ENCODE assay signal across 21 cellular contexts in the genomic region with DNA sequence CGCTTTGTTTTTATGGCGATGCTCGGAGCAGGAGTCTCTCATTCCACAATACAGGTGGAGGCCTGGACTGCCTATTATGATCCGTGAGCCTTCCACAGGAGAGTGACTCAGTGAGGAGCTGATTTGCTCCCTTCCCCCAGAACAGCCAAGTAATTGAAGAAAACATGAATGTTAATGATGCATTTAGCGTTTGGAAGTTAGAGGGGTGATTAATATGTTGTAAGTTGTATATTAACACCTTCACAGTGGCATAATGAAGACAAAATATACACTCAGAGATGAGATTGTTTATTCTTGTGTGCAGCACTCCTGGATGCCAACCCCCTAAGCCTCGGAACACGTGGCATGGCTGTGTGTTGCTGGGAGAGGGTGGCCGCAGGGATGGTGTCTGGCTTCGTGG.
"Had no signal": no experiment of that assay in that cellular context is flagged by ENCODE, and none has a peak within 500 bp of the region (broad histone marks: within the 10 kb centered on the region; RNA-seq: fewer than 3 reads in every experiment).

No MANE protein-coding gene starts in this region.

- H3K27ac Mint-ChIP-seq: activated CD8-positive, alpha-beta memory T cell treated with anti-CD3 and anti-CD28 coated beads, Interleukin-2, amount 10 ng/mL, durations not matched to agents 7 days and 5 days; activated naive CD4-positive, alpha-beta T cell treated with anti-CD3 and anti-CD28 coated beads, Interleukin-2, amount 50 U/mL, for 72 hours; T-helper 1 cell treated with Interleukin-12 subunit alpha and Interleukin-12 subunit beta and Interleukin-4 antibody, amounts not matched to agents 30 μg/mL and 1 μg/mL, for 36 hours; WTC11 had no signal

- H3K9me3 Mint-ChIP-seq: activated naive CD4-positive, alpha-beta T cell treated with anti-CD3 and anti-CD28 coated beads, Interleukin-2, amount 50 U/mL, for 72 hours; activated T-cell treated with anti-CD3 and anti-CD28 coated beads, Interleukin-2, amount 50 U/mL, for 4 hours; T-helper 1 cell treated with Interleukin-12 subunit alpha and Interleukin-12 subunit beta and Interleukin-4 antibody, amounts not matched to agents 30 μg/mL and 1 μg/mL, for 36 hours; WTC11 had no signal

- H3K4me2 ChIP-seq: KMS-11 had no signal

- H3K4me3 Mint-ChIP-seq: activated CD8-positive, alpha-beta memory T cell treated with anti-CD3 and anti-CD28 coated beads, Interleukin-2, amount 10 ng/mL, durations not matched to agents 7 days and 5 days; activated T-cell treated with anti-CD3 and anti-CD28 coated beads, Interleukin-2, amount 50 U/mL, for 4 hours; T-helper 1 cell treated with Interleukin-12 subunit alpha and Interleukin-12 subunit beta and Interleukin-4 antibody, amounts not matched to agents 30 μg/mL and 1 μg/mL, for 36 hours; WTC11 had no signal

- H3K36me3 Mint-ChIP-seq: activated CD8-positive, alpha-beta memory T cell treated with anti-CD3 and anti-CD28 coated beads, Interleukin-2, amount 10 ng/mL, durations not matched to agents 7 days and 5 days; activated naive CD4-positive, alpha-beta T cell treated with anti-CD3 and anti-CD28 coated beads, Interleukin-2, amount 50 U/mL, for 72 hours; WTC11 had no signal

- DNase-seq: activated CD4-positive, alpha-beta T cell treated with anti-CD3 and anti-CD28 coated beads for 48 hours; activated CD4-positive, alpha-beta T cell treated with anti-CD3 and anti-CD28 coated beads, Interleukin-2, amount 50 U/mL, for 4 hours; activated CD4-positive, CD25-positive, alpha-beta regulatory T cell treated with anti-CD3 and anti-CD28 coated beads, Interleukin-2, amount 50 U/mL, for 72 hours; activated CD8-positive, alpha-beta memory T cell treated with anti-CD3 and anti-CD28 coated beads, Interleukin-2, amount 10 ng/mL, durations not matched to agents 7 days and 5 days; activated effector memory CD4-positive, alpha-beta T cell treated with anti-CD3 and anti-CD28 coated beads, Interleukin-2, amount 50 U/mL, for 16 hours; activated naive CD4-positive, alpha-beta T cell treated with Interleukin-2 at 50 U/mL for 16 hours; activated T-cell treated with anti-CD3 and anti-CD28 coated beads, Interleukin-2, amount 50 U/mL, for 4 hours; NCI-H1092; NCI-H1417 treated with DMSO at 0.1 percent for 48 hours; NCI-H1694; NCI-H2029; NCI-H2107; NCI-H510A treated with DMSO at 0.1 percent for 48 hours; NCI-H69; NK-92 treated with Interleukin-12 subunit alpha and Interleukin-12 subunit beta, amount 100 ng/mL, for 24 hours; OCI-M1; SHP77 treated with DMSO at 0.1 percent for 48 hours had no signal

- H3K27me3 Mint-ChIP-seq: activated CD8-positive, alpha-beta memory T cell treated with anti-CD3 and anti-CD28 coated beads, Interleukin-2, amount 10 ng/mL, durations not matched to agents 7 days and 5 days had no signal

- H3K27ac ChIP-seq: KMS-11 had no signal

- H3K9ac ChIP-seq: KMS-11 had no signal
